12 cellular contexts compared by ENCODE assay signal in genomic region chr2:1867141-1867540, GRCh38.
"Had no signal": no experiment of that assay in that cellular context is flagged by ENCODE, and none has a peak within 500 bp of the region (broad histone marks: within the 10 kb centered on the region; RNA-seq: fewer than 3 reads in every experiment).

No MANE protein-coding gene starts in this region.

- H3K27ac ChIP-seq: left ventricle myocardium inferior, pancreas, testis had no signal

- DNase-seq: activated CD4-positive, alpha-beta T cell treated with anti-CD3 and anti-CD28 coated beads for 1 hour; activated CD4-positive, alpha-beta T cell treated with anti-CD3 and anti-CD28 coated beads, Interleukin-2, amount 50 U/mL, for 48 hours; activated naive CD8-positive, alpha-beta T cell treated with anti-CD3 and anti-CD28 coated beads, Interleukin-2, amount 50 U/mL, for 24 hours; activated T-cell treated with anti-CD3 and anti-CD28 coated beads, Interleukin-2, amount 50 U/mL, for 72 hours; foreskin melanocyte; kidney; left ventricle myocardium inferior; pancreas; stimulated activated CD4-positive, alpha-beta T cell treated with anti-CD3 and anti-CD28 coated beads, Interleukin-2, amount 100 ng/mL, for 48 hours; T-helper 9 cell; testis had no signal

- H3K36me3 ChIP-seq: left ventricle myocardium inferior, pancreas had no signal

- H3K27me3 ChIP-seq: pancreas, testis had no signal

- H3K4me1 ChIP-seq: left ventricle myocardium inferior, pancreas, testis had no signal

- ATAC-seq: activated naive CD8-positive, alpha-beta T cell treated with anti-CD3 and anti-CD28 coated beads, Interleukin-2, amount 50 U/mL, for 24 hours; activated T-cell treated with anti-CD3 and anti-CD28 coated beads, Interleukin-2, amount 50 U/mL, for 72 hours; natural killer cell treated with Interleukin-12 subunit alpha and Interleukin-12 subunit beta and Interleukin-15 and Interleukin-18, amount 100 ng/mL, for 72 hours; pancreas had no signal

- H3K9me3 ChIP-seq: left ventricle myocardium inferior, pancreas, testis had no signal

- H3K4me3 ChIP-seq: left ventricle myocardium inferior, pancreas, testis had no signal
